10 cellular contexts compared by ENCODE assay signal in genomic region chr22:30253205-30253852, GRCh38. TPM values are rescaled to one million over a fixed set of nuclear protein-coding genes. Genes with fewer than 3 reads are reported as not detected.
A peak's percentile ranks its signal among the peaks of the same experiment; 100 is the strongest.
DNase-seq lines count a peak whose midpoint lies in the region; ATAC-seq and TF ChIP-seq lines count a peak whose summit lies in the region.
"Had no signal": no experiment of that assay in that cellular context is flagged by ENCODE, and none has a peak within 500 bp of the region (broad histone marks: within the 10 kb centered on the region; RNA-seq: fewer than 3 reads in every experiment).

No MANE protein-coding gene starts in this region.

- H3K4me1 ChIP-seq in breast epithelium (peaks cover 0 to 6% of the 10 kb centered on the region in 2 donors), vagina (peaks cover 42% of the 10 kb centered on the region)

- no peak for TF ChIP-seq POLR2A in breast epithelium (IDR thresholded peaks at IDR 0.05)
- no peak for TF ChIP-seq POLR2A in vagina (IDR thresholded peaks at IDR 0.05)

- H3K4me3 Mint-ChIP-seq in MCF 10A (ENCODE audit: unreplicated experiment), result no peak overlapping the region
- H3K4me3 Mint-ChIP-seq: CD4-positive, alpha-beta memory T cell had no signal

- H3K36me3 Mint-ChIP-seq in MCF 10A (ENCODE audit: insufficient read depth, unreplicated experiment), result no peaks in the 10 kb centered on the region
- H3K36me3 Mint-ChIP-seq: CD4-positive, alpha-beta memory T cell had no signal

- ATAC-seq in HG02759 (IDR thresholded peaks at IDR 0.05; ENCODE audit: unreplicated experiment) (no peak), HG03469 (IDR thresholded peaks at IDR 0.05; ENCODE audit: unreplicated experiment) (no peak)

- POLR2A ChIA-PET in MCF 10A (lab: Yijun Ruan, JAX), result no interaction called here

- H3K4me3 ChIP-seq in breast epithelium (no peak overlapping the region), vagina (peak overlapping the region in 1 of 2 donors; percentile 23)

- CTCF ChIA-PET in MCF 10A (lab: Yijun Ruan, JAX), result interaction anchor here (0.7 to 1.2 kb wide), 3 partner anchors 136 to 148 kb away, joined by 3 read pairs; no protein-coding TSS in a partner anchor

- H3K9me3 Mint-ChIP-seq in MCF 10A (ENCODE audit: unreplicated experiment), result no peaks in the 10 kb centered on the region
- H3K9me3 Mint-ChIP-seq: CD4-positive, alpha-beta memory T cell had no signal

- peaks cover 12% of the 10 kb centered on the region for H3K4me1 Mint-ChIP-seq in MCF 10A (ENCODE audit: insufficient read depth, unreplicated experiment)

- H3K27me3 ChIP-seq in breast epithelium (no peaks in the 10 kb centered on the region), vagina (no peaks in the 10 kb centered on the region)
- H3K27me3 ChIP-seq: foreskin keratinocyte had no signal

- no peak overlapping the region for H3K27ac Mint-ChIP-seq in MCF 10A (ENCODE audit: low read depth, unreplicated experiment)

- BruUV-seq in MCF 10A (replicated peaks; lab: Mats Ljungman, UMichigan), result no TSS peak

- H3K27me3 Mint-ChIP-seq in MCF 10A (ENCODE audit: insufficient read depth, unreplicated experiment), result no peaks in the 10 kb centered on the region

- no peaks in the 10 kb centered on the region for H3K36me3 ChIP-seq in breast epithelium
- no peaks in the 10 kb centered on the region for H3K36me3 ChIP-seq in vagina

- intact Hi-C loops in breast epithelium (cut with DNase I; ENCODE audit: low total_unique reads) (no loop called here), MCF 10A (cut with micrococcal nuclease) (no loop called here), vagina (cut with DNase I) (no loop called here)

- H3K27ac ChIP-seq in breast epithelium, result peak overlapping the region; percentile 17 to 63
- peak overlapping the region; percentile 62 for H3K27ac ChIP-seq in vagina
- H3K27ac ChIP-seq: foreskin keratinocyte had no signal

- TF ChIP-seq CTCF in breast epithelium (IDR thresholded peaks at IDR 0.05), result no peak
- TF ChIP-seq CTCF in MCF 10A (IDR thresholded peaks at IDR 0.05; ENCODE audit: unreplicated experiment), result no peak
- TF ChIP-seq CTCF in vagina (IDR thresholded peaks at IDR 0.05), result no peak

- DNase-seq in breast epithelium (ENCODE audit: low spot score in 2 of 2) (no peak), MCF 10A (ENCODE audit: unreplicated experiment) (no peak), anterior cingulate cortex (lab: John Stamatoyannopoulos, UW) (peak in 40 of 58 donors; percentile 10 to 82 (median 46)), medulla oblongata (ENCODE audit: extremely low spot score) (peak; percentile 65), vagina (ENCODE audit: extremely low spot score in 2 of 2) (no peak), COLO829 (ENCODE audit: low spot score) (no peak)
- DNase-seq: CD4-positive, alpha-beta memory T cell had no signal

- H3K9me3 ChIP-seq in breast epithelium (no peaks in the 10 kb centered on the region), vagina (no peaks in the 10 kb centered on the region)

RNA-seq across cellular contexts. Expression of gene LIF, which starts 6.8 kb away (rescaled TPM):
- total RNA-seq in breast epithelium, result 1 to 10 TPM; 1.4 to 9.5 (median 1.6) TPM
- total RNA-seq in MCF 10A (2022), result 9.5 and 19.3 TPM in 2 replicates
- 0.49 TPM for total RNA-seq in vagina

RNA-seq across cellular contexts. Expression of gene OSM, which starts 13.3 kb away (rescaled TPM):
- total RNA-seq in breast epithelium, result 1 to 10 TPM; 1.3 to 2.5 (median 1.3) TPM
- total RNA-seq in MCF 10A (2022), result not detected in 2 replicates
- total RNA-seq in vagina, result not detected
- total RNA-seq: foreskin keratinocyte had no signal

RNA-seq across cellular contexts. Expression of gene CASTOR1, which starts 36.0 kb away (rescaled TPM):
- total RNA-seq in breast epithelium (10 to 100 TPM; 15.5 to 26.6 (median 20.6) TPM), MCF 10A (2022) (1.2 and 4.8 TPM in 2 replicates), vagina (51.8 TPM)

Comparison
In these comparisons a context has a peak if more than half of its experiments do, and no peak if none do; other contexts are left out.
1. DNase-seq: peak in anterior cingulate cortex (40 of 58) and medulla oblongata (single experiment); none in breast epithelium (0 of 2), MCF 10A (single experiment), vagina (0 of 2) and COLO829 (single experiment).